1 cellular context compared by ENCODE assay signal in the genomic region with DNA sequence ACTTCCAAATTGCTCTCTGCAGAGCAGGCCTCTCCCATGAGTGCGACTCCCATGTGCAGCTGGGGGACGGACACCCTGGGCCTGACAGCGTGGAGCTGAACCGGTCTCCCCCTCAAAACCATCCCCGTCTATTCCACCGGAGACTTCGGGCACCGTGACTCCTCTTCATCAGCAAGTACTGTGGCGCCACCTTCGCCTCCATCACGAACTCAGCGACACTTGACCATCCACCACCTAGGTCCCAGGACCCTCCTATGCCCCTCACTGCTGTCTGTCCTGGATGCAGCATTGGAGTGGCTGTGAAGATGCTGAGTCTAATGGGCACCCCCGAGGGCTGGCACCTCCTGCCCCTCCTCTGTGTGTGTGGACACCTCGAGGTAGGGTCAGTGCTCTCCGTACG.
TF ChIP-seq lines count a peak whose summit lies in the region.

No MANE protein-coding gene starts in this region.

TF ChIP-seq in WTC11, 78 proteins besides CTCF, POLR2A, EP300 and RAD21 (continued from another document):
- TF ChIP-seq, protein P1, sequence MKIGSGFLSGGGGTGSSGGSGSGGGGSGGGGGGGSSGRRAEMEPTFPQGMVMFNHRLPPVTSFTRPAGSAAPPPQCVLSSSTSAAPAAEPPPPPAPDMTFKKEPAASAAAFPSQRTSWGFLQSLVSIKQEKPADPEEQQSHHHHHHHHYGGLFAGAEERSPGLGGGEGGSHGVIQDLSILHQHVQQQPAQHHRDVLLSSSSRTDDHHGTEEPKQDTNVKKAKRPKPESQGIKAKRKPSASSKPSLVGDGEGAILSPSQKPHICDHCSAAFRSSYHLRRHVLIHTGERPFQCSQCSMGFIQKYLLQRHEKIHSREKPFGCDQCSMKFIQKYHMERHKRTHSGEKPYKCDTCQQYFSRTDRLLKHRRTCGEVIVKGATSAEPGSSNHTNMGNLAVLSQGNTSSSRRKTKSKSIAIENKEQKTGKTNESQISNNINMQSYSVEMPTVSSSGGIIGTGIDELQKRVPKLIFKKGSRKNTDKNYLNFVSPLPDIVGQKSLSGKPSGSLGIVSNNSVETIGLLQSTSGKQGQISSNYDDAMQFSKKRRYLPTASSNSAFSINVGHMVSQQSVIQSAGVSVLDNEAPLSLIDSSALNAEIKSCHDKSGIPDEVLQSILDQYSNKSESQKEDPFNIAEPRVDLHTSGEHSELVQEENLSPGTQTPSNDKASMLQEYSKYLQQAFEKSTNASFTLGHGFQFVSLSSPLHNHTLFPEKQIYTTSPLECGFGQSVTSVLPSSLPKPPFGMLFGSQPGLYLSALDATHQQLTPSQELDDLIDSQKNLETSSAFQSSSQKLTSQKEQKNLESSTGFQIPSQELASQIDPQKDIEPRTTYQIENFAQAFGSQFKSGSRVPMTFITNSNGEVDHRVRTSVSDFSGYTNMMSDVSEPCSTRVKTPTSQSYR (CRISPR knock-in tag; IDR thresholded peaks at IDR 0.05) = no peak
- TF ChIP-seq CREB1 (CRISPR knock-in tag; IDR thresholded peaks at IDR 0.05) (no peak), ZNF671 (CRISPR knock-in tag; IDR thresholded peaks at IDR 0.05) (no peak), JAZF1 (CRISPR knock-in tag; IDR thresholded peaks at IDR 0.05) (no peak), ZNF232 (CRISPR knock-in tag; IDR thresholded peaks at IDR 0.05) (no peak), TP53 (CRISPR knock-in tag; IDR thresholded peaks at IDR 0.05) (no peak), RELA (CRISPR knock-in tag; IDR thresholded peaks at IDR 0.05; ENCODE audit: borderline replicate concordance) (no peak), SOX15 (CRISPR knock-in tag; IDR thresholded peaks at IDR 0.05) (no peak)
- TF ChIP-seq, protein P2, sequence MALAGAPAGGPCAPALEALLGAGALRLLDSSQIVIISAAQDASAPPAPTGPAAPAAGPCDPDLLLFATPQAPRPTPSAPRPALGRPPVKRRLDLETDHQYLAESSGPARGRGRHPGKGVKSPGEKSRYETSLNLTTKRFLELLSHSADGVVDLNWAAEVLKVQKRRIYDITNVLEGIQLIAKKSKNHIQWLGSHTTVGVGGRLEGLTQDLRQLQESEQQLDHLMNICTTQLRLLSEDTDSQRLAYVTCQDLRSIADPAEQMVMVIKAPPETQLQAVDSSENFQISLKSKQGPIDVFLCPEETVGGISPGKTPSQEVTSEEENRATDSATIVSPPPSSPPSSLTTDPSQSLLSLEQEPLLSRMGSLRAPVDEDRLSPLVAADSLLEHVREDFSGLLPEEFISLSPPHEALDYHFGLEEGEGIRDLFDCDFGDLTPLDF (CRISPR knock-in tag; IDR thresholded peaks at IDR 0.05) = no peak
- TF ChIP-seq, protein P3, sequence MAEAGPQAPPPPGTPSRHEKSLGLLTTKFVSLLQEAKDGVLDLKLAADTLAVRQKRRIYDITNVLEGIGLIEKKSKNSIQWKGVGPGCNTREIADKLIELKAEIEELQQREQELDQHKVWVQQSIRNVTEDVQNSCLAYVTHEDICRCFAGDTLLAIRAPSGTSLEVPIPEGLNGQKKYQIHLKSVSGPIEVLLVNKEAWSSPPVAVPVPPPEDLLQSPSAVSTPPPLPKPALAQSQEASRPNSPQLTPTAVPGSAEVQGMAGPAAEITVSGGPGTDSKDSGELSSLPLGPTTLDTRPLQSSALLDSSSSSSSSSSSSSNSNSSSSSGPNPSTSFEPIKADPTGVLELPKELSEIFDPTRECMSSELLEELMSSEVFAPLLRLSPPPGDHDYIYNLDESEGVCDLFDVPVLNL (CRISPR knock-in tag; IDR thresholded peaks at IDR 0.05; ENCODE audit: borderline replicate concordance, low read depth) = no peak
TF ChIP-seq in WTC11: peak in this region for 0.
